Comparison of ENCODE assay signal across 1 cellular context in the genomic region with DNA sequence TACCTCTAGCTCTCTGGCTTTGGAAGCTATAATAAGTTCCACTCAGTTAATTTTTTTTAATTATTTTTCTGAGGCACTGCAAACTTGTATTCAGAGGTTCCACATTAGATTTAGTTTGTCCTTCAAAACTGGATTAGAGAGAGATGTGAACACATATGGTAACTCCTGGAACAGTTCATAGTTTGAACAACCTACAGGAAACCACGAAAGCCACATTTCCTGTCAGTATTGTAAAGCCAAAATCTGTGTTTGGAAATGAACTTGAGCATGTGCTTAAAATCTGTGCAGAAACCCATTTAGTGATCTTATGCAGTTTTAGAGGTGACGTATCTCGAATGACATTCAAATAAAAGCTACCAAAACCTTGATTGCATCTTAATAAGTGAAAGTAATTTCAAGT.
TF ChIP-seq lines count a peak whose summit lies in the region.

No MANE protein-coding gene starts in this region.

TF ChIP-seq in WTC11, 78 proteins besides CTCF, POLR2A, EP300 and RAD21:
- TF ChIP-seq TEAD1 (CRISPR knock-in tag; IDR thresholded peaks at IDR 0.05) = no peak
- TF ChIP-seq, protein P1, sequence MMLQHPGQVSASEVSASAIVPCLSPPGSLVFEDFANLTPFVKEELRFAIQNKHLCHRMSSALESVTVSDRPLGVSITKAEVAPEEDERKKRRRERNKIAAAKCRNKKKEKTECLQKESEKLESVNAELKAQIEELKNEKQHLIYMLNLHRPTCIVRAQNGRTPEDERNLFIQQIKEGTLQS (CRISPR knock-in tag; conservative IDR thresholded peaks at IDR 0.05) = no peak
- no peak for TF ChIP-seq ZNF138 (CRISPR knock-in tag; conservative IDR thresholded peaks at IDR 0.05)
